ENCODE assay signal across 17 cellular contexts in the genomic region with DNA sequence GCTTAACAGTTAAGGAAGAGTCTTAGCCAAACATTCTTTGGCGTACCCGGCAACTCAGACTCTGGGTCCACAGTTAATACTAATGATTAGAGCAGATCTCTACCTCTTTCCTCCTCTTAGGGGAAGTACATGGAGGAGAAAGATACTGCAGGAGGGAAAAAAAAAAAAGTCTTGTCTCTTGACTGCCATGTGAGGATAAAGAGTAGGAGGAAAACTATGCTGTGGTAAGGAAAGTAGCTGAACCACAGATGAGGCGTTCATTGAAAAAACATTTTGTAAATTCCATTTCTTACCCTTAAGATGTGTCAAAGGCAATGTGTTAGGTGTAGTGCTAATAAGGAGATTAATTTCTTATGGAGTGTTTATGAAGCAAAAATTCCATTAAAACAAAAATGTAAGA. TPM values are rescaled to one million over a fixed set of nuclear protein-coding genes. Genes with fewer than 3 reads are reported as not detected.
A peak's percentile ranks its signal among the peaks of the same experiment; 100 is the strongest.
DNase-seq lines count a peak whose midpoint lies in the region; ATAC-seq and TF ChIP-seq lines count a peak whose summit lies in the region.
"Had no signal": no experiment of that assay in that cellular context is flagged by ENCODE, and none has a peak within 500 bp of the region (broad histone marks: within the 10 kb centered on the region; RNA-seq: fewer than 3 reads in every experiment).

No MANE protein-coding gene starts in this region.

- H3K4me1 Mint-ChIP-seq in endothelial cell (ENCODE audit: unreplicated experiment): peaks cover 19% of the 10 kb centered on the region
- H3K4me1 Mint-ChIP-seq: neural crest cell had no signal

- peak overlapping the region; percentile 92 for H2AFZ ChIP-seq in ACC112 (ENCODE audit: low read length, unreplicated experiment)

- H3K9me3 Mint-ChIP-seq in endothelial cell (ENCODE audit: unreplicated experiment): no peaks in the 10 kb centered on the region
- H3K9me3 Mint-ChIP-seq: activated naive CD4-positive, alpha-beta T cell treated with anti-CD3 and anti-CD28 coated beads for 36 hours had no signal

- H3K27me3 ChIP-seq in ACC112 (ENCODE audit: insufficient read depth, low read length) (no peaks in the 10 kb centered on the region), brain microvascular endothelial cell (replicated peaks) (no peaks in the 10 kb centered on the region)
- H3K27me3 ChIP-seq: dorsolateral prefrontal cortex, heart left ventricle, tibial nerve had no signal

- no peak overlapping the region for H3K4me3 Mint-ChIP-seq in endothelial cell (ENCODE audit: unreplicated experiment)
- H3K4me3 Mint-ChIP-seq: activated naive CD4-positive, alpha-beta T cell treated with anti-CD3 and anti-CD28 coated beads for 36 hours; neural crest cell had no signal

- no peaks in the 10 kb centered on the region for H3K36me3 Mint-ChIP-seq in endothelial cell (ENCODE audit: low read depth, unreplicated experiment)

- no peak overlapping the region for H3K4me3 ChIP-seq in ACC112 (ENCODE audit: low read depth, low read length)
- H3K4me3 ChIP-seq in brain microvascular endothelial cell (ENCODE audit: low read depth, low read length): no peak overlapping the region
- H3K4me3 ChIP-seq: dorsolateral prefrontal cortex, heart left ventricle, left ventricle myocardium inferior had no signal

- TF ChIP-seq CTCF in brain microvascular endothelial cell (IDR thresholded peaks at IDR 0.05; ENCODE audit: low read depth, low read length, missing control alignments): no peak
- TF ChIP-seq CTCF in endothelial cell (IDR thresholded peaks at IDR 0.05; ENCODE audit: unreplicated experiment): no peak

- no peaks in the 10 kb centered on the region for H3K79me2 ChIP-seq in ACC112 (ENCODE audit: control insufficient read depth, insufficient read depth, low read length, unreplicated experiment)

- H3K27ac ChIP-seq in ACC112 (ENCODE audit: low read depth, low read length) (no peak overlapping the region), brain microvascular endothelial cell (peak overlapping the region; percentile 73)
- H3K27ac ChIP-seq: dorsolateral prefrontal cortex, left ventricle myocardium inferior had no signal

- in situ Hi-C loops in brain microvascular endothelial cell (cut with HindIII; ENCODE audit: low pct_ligation_motif_present, low sequenced_read_pairs): no loop called here

- H3K27me3 Mint-ChIP-seq in endothelial cell (ENCODE audit: unreplicated experiment): peaks cover 3% of the 10 kb centered on the region

- DNase-seq in HK-2 (ENCODE audit: unreplicated experiment): peak; percentile 20
- DNase-seq in brain microvascular endothelial cell: peak; percentile 59
- DNase-seq in kidney glomerular epithelial cell (lab: John Stamatoyannopoulos, UW): peak; percentile 83
- DNase-seq in central memory CD4-positive, alpha-beta T cell: no peak
- no peak for DNase-seq in endothelial cell (ENCODE audit: low spot score)
- no peak for DNase-seq in NCI-H446 treated with DMSO at 0.1 percent for 48 hours (lab: John Stamatoyannopoulos, UW)
- DNase-seq: activated CD8-positive, alpha-beta memory T cell treated with anti-CD3 and anti-CD28 coated beads for 24 hours; activated naive CD4-positive, alpha-beta T cell treated with anti-CD3 and anti-CD28 coated beads for 36 hours; dorsolateral prefrontal cortex; heart left ventricle; left ventricle myocardium inferior; NCI-H1092; stimulated activated CD4-positive, alpha-beta T cell treated with anti-CD3 and anti-CD28 coated beads, Interleukin-12 subunit alpha, Interleukin-12 subunit beta, amount 100 ng/mL, for 4 hours had no signal

- H3K36me3 ChIP-seq in ACC112 (ENCODE audit: insufficient read depth, low read length) (no peaks in the 10 kb centered on the region), brain microvascular endothelial cell (replicated peaks) (no peaks in the 10 kb centered on the region)
- H3K36me3 ChIP-seq: heart left ventricle, left ventricle myocardium inferior, tibial nerve had no signal

- no peak overlapping the region for H3K27ac Mint-ChIP-seq in endothelial cell (ENCODE audit: unreplicated experiment)
- H3K27ac Mint-ChIP-seq: activated naive CD4-positive, alpha-beta T cell treated with anti-CD3 and anti-CD28 coated beads for 36 hours had no signal

- H3K4me1 ChIP-seq in ACC112 (ENCODE audit: control insufficient read depth, insufficient read depth, low read length, unreplicated experiment): peaks cover 9% of the 10 kb centered on the region
- H3K4me1 ChIP-seq: left ventricle myocardium inferior had no signal

- ATAC-seq in HG03460 (IDR thresholded peaks at IDR 0.05; ENCODE audit: unreplicated experiment): no peak

RNA-seq across cellular contexts. Expression of a gene that starts 43.9 kb away (rescaled TPM):
- total RNA-seq in endothelial cell (ENCODE audit: unreplicated experiment): 669 TPM

Comparison
In these comparisons a context has a peak if more than half of its experiments do, and no peak if none do; other contexts are left out.
1. DNase-seq: peak in HK-2 (single experiment), brain microvascular endothelial cell (single experiment) and kidney glomerular epithelial cell (single experiment); none in central memory CD4-positive, alpha-beta T cell (single experiment), endothelial cell (single experiment) and NCI-H446 treated with DMSO at 0.1 percent for 48 hours (single experiment).